Comparison of ENCODE assay signal across 8 cellular contexts in the genomic region with DNA sequence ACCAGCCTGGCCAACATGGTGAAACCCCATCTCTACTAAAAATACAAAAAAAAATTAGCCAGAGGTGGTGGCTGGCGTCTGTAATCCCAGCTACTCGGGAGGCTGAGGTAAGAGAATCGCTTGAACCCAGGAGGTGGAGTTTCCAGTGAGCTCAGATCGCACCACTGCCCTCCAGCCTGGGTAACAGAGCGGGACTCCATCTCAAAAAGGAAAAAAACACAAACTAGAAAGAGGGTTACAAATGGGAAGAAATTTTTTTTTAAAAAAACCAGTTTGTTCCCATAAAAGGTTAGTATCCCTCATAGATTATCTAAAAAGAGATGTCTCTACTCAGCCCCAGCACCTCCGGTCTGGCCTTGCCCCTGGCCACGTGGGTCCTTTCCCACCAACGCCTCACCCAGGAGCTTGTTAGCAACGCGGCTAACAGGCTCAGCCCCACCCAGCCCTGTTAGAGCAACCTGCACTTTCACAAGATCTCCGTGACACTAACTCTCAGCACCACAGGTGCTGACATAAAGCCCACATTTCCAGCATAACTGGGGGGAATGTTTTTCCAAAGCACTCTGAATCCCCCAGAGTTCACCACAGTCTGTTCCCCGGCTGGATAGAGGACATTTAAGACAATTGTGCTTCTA. TPM values are rescaled to one million over a fixed set of nuclear protein-coding genes. Genes with fewer than 3 reads are reported as not detected.
A peak's percentile ranks its signal among the peaks of the same experiment; 100 is the strongest.
DNase-seq lines count a peak whose midpoint lies in the region; ATAC-seq and TF ChIP-seq lines count a peak whose summit lies in the region.

No MANE protein-coding gene starts in this region.

- POLR2A ChIA-PET in OCI-LY7 (lab: Charles Lee), result no interaction called here

- DNase-seq in activated gamma-delta T cell treated with Interleukin-2 at 50 U/mL for 16 hours, result peak; percentile 40
- no peak for DNase-seq in activated gamma-delta T cell (lab: John Stamatoyannopoulos, UW)
- peak; percentile 37 for DNase-seq in activated T-cell treated with anti-CD3 and anti-CD28 coated beads, Interleukin-2, amount 50 U/mL, for 1 hour
- peak; percentile 60 for DNase-seq in stimulated activated CD8-positive, alpha-beta memory T cell treated with anti-CD3 and anti-CD28 coated beads, Interleukin-4, amount 100 ng/mL, for 48 hours
- DNase-seq in OCI-LY7 (ENCODE audit: low spot score), result no peak
- DNase-seq in dedifferentiated amniotic fluid mesenchymal stem cell (ENCODE audit: extremely low spot score), result no peak

- no peaks in the 10 kb centered on the region for H3K36me3 ChIP-seq in OCI-LY7 (ENCODE audit: insufficient read depth, low read length)

- H3K4me2 ChIP-seq in OCI-LY7 (ENCODE audit: low read length), result no peak overlapping the region

- peak overlapping the region; percentile 98 for H3K4me3 ChIP-seq in iPS-18c (ENCODE audit: insufficient read depth, low read depth, low read length)
- no peak overlapping the region for H3K4me3 ChIP-seq in OCI-LY7 (ENCODE audit: low read depth, low read length, poor library complexity, severe bottlenecking)

- BruUV-seq in OCI-LY7 (replicated peaks; lab: Mats Ljungman, UMichigan), result no TSS peak

- no peak overlapping the region for H2AFZ ChIP-seq in OCI-LY7 (ENCODE audit: low read length)

- intact Hi-C loops in OCI-LY7 (cut with micrococcal nuclease; ENCODE audit: unreplicated experiment), result no loop called here

- no peaks in the 10 kb centered on the region for H3K9me2 ChIP-seq in OCI-LY7 (ENCODE audit: insufficient read depth, low read length)

- TF ChIP-seq CTCF in OCI-LY7 (conservative IDR thresholded peaks at IDR 0.05; ENCODE audit: low read length), result no peak

- H3K27ac ChIP-seq in OCI-LY7 (ENCODE audit: low read depth, low read length, poor library complexity, severe bottlenecking), result no peak overlapping the region

- H3K79me2 ChIP-seq in OCI-LY7 (ENCODE audit: insufficient read depth, low read depth, low read length), result no peaks in the 10 kb centered on the region

- no peaks in the 10 kb centered on the region for H3K4me1 ChIP-seq in OCI-LY7 (ENCODE audit: insufficient read depth, low read length, poor library complexity, severe bottlenecking)

- H4K20me1 ChIP-seq in OCI-LY7 (ENCODE audit: insufficient read depth, low read length), result no peaks in the 10 kb centered on the region

- CTCF ChIA-PET in OCI-LY7 (lab: Charles Lee; ENCODE audit: unreplicated experiment), result no interaction called here

- ATAC-seq in GM18870 (IDR thresholded peaks at IDR 0.05; ENCODE audit: unreplicated experiment), result no peak

- H3K9me3 ChIP-seq in iPS-18c (ENCODE audit: control insufficient read depth, insufficient read depth, low read length), result peaks cover 2% of the 10 kb centered on the region
- no peaks in the 10 kb centered on the region for H3K9me3 ChIP-seq in OCI-LY7 (ENCODE audit: low read length)

RNA-seq across cellular contexts. Expression of a gene that starts 4.3 kb away (rescaled TPM):
- total RNA-seq in OCI-LY7 (2014; rRNA removed; shearing (Covaris generic)), result not detected in 2 replicates
- not detected in 2 replicates for total RNA-seq in OCI-LY7 (2022)

RNA-seq across cellular contexts. Expression of a gene that starts 18.9 kb away (rescaled TPM):
- total RNA-seq in OCI-LY7 (2014; rRNA removed; shearing (Covaris generic)), result not detected in 2 replicates
- not detected in 2 replicates for total RNA-seq in OCI-LY7 (2022)

RNA-seq across cellular contexts. Expression of a gene that starts 19.0 kb away (rescaled TPM):
- not detected in 2 replicates for total RNA-seq in OCI-LY7 (2014; rRNA removed; shearing (Covaris generic))
- total RNA-seq in OCI-LY7 (2022), result not detected in 2 replicates

RNA-seq across cellular contexts. Expression of a gene that starts 24.1 kb away (rescaled TPM):
- total RNA-seq in OCI-LY7 (2014; rRNA removed; shearing (Covaris generic)), result not detected in 2 replicates
- total RNA-seq in OCI-LY7 (2022), result not detected in 2 replicates

RNA-seq across cellular contexts. Expression of a gene that starts 36.3 kb away (rescaled TPM):
- total RNA-seq in OCI-LY7 (2014; rRNA removed; shearing (Covaris generic)), result 83.2 and 85.8 TPM in 2 replicates
- total RNA-seq in OCI-LY7 (2022), result 40.9 and 47.1 TPM in 2 replicates

Comparison
In these comparisons a context has a peak if more than half of its experiments do, and no peak if none do; other contexts are left out.
1. DNase-seq: peak in activated gamma-delta T cell treated with Interleukin-2 at 50 U/mL for 16 hours (single experiment), activated T-cell treated with anti-CD3 and anti-CD28 coated beads, Interleukin-2, amount 50 U/mL, for 1 hour (single experiment) and stimulated activated CD8-positive, alpha-beta memory T cell treated with anti-CD3 and anti-CD28 coated beads, Interleukin-4, amount 100 ng/mL, for 48 hours (single experiment); none in activated gamma-delta T cell (single experiment), OCI-LY7 (single experiment) and dedifferentiated amniotic fluid mesenchymal stem cell (single experiment).